8 cellular contexts compared by ENCODE assay signal in genomic region chr3:152196782-152197181, GRCh38.
DNase-seq lines count a peak whose midpoint lies in the region; ATAC-seq and TF ChIP-seq lines count a peak whose summit lies in the region.

No MANE protein-coding gene starts in this region.

- intact Hi-C loops in PC-3 (cut with micrococcal nuclease), result no loop called here

- H3K4me3 ChIP-seq in PC-3 (ENCODE audit: low read length) (no peak overlapping the region), mucosa of rectum (ENCODE audit: low read length in 2 of 2) (peak overlapping the region; percentile 6 to 40)

- DNase-seq in PC-3 (no peak), D341Med (ENCODE audit: low spot score) (no peak), RWPE1 (ENCODE audit: low spot score) (no peak), AG08396 (ENCODE audit: low spot score) (no peak), GM03348 (ENCODE audit: low spot score) (no peak)

- ATAC-seq in GM18867 (IDR thresholded peaks at IDR 0.05; ENCODE audit: unreplicated experiment) (peak; percentile 54), HG02763 (IDR thresholded peaks at IDR 0.05; ENCODE audit: unreplicated experiment) (peak; percentile 42), PC-3 (no peak)

- POLR2A ChIA-PET in PC-3 (lab: Charles Lee; ENCODE audit: unreplicated experiment) (no interaction called here), RWPE1 (lab: Yijun Ruan, JAX; ENCODE audit: low non-redundant PET) (no interaction called here)

- no peaks in the 10 kb centered on the region for H3K36me3 ChIP-seq in PC-3 (ENCODE audit: low read depth, low read length)
- H3K36me3 ChIP-seq in mucosa of rectum (ENCODE audit: control insufficient read depth in 2 of 2, insufficient read depth in 2 of 2, low read length in 2 of 2), result no peaks in the 10 kb centered on the region

- no peaks in the 10 kb centered on the region for H4K20me1 ChIP-seq in PC-3 (ENCODE audit: low read length)

- H3K79me2 ChIP-seq in PC-3 (ENCODE audit: low read length), result no peaks in the 10 kb centered on the region

- H3K27ac ChIP-seq in PC-3 (ENCODE audit: low read length) (no peak overlapping the region), mucosa of rectum (ENCODE audit: low read depth in 2 of 2, low read length in 2 of 2) (peak overlapping the region; percentile 64 to 71), RWPE1 (no peak overlapping the region)

- TF ChIP-seq CTCF in PC-3 (conservative IDR thresholded peaks at IDR 0.05; ENCODE audit: low read depth, low read length) (no peak), RWPE1 (conservative IDR thresholded peaks at IDR 0.05; ENCODE audit: low read depth) (no peak)

- no peak overlapping the region for H3K4me2 ChIP-seq in PC-3 (ENCODE audit: low read length)

- no peaks in the 10 kb centered on the region for H3F3A ChIP-seq in PC-3 (ENCODE audit: low read length, unreplicated experiment)

- no peaks in the 10 kb centered on the region for H3K9me3 ChIP-seq in PC-3 (ENCODE audit: low read length)
- no peaks in the 10 kb centered on the region for H3K9me3 ChIP-seq in mucosa of rectum (ENCODE audit: control insufficient read depth in 2 of 2, low read length in 2 of 2)

- H3K4me1 ChIP-seq in PC-3 (ENCODE audit: insufficient read depth, low read length), result no peaks in the 10 kb centered on the region
- H3K4me1 ChIP-seq in mucosa of rectum (ENCODE audit: control insufficient read depth in 2 of 2, insufficient read depth in 2 of 2, low read length in 2 of 2), result peaks cover 4 to 8% of the 10 kb centered on the region in 2 donors

- H3K9ac ChIP-seq in PC-3 (ENCODE audit: low read length) (no peak overlapping the region), mucosa of rectum (ENCODE audit: low read depth in 1 of 2, low read length in 2 of 2) (peak overlapping the region; percentile 9 to 38)

- no TSS peak for BruUV-seq in PC-3 (replicated peaks; lab: Mats Ljungman, UMichigan)

- no peaks in the 10 kb centered on the region for H3K27me3 ChIP-seq in PC-3 (ENCODE audit: low read length)
- H3K27me3 ChIP-seq in mucosa of rectum (ENCODE audit: control insufficient read depth in 2 of 2, insufficient read depth in 2 of 2, low read length in 2 of 2), result no peaks in the 10 kb centered on the region

- no peaks in the 10 kb centered on the region for H3K9me2 ChIP-seq in PC-3 (replicated peaks; ENCODE audit: low read length)

- CTCF ChIA-PET in PC-3 (lab: Charles Lee) (no interaction called here), RWPE1 (lab: Yijun Ruan, JAX) (no interaction called here)

- H2AFZ ChIP-seq in PC-3 (ENCODE audit: low read length), result 0 out of 2 replicates have a peak overlapping the region, but pooled peaks have one; percentile 24

Comparison
In these comparisons a context has a peak if more than half of its experiments do, and no peak if none do; other contexts are left out.
1. H3K27ac ChIP-seq: peak in mucosa of rectum (2 of 2); none in PC-3 (single experiment) and RWPE1 (single experiment).